In the genomic region with DNA sequence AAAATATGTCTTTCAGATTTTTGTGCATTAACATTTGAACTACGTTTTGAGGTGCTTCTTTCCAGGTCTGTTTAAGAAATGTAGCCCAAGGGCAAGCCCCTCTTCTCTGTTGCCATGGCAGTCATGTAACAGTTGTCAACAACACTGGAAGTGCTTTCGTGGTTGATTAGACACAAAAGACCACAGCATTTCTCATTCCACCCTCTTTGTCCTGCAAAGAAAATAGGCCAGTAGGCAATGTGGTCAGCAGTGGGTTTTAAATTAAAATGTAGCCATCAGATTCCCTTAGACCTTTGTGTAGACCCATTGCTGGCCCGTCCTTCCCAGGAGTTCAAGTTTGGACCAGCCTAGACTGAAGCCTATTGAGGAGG, we compare ENCODE assay signal across 11 cellular contexts. TPM values are rescaled to one million over a fixed set of nuclear protein-coding genes. Genes with fewer than 3 reads are reported as not detected.
DNase-seq lines count a peak whose midpoint lies in the region; ATAC-seq and TF ChIP-seq lines count a peak whose summit lies in the region.
"Had no signal": no experiment of that assay in that cellular context is flagged by ENCODE, and none has a peak within 500 bp of the region (broad histone marks: within the 10 kb centered on the region; RNA-seq: fewer than 3 reads in every experiment).

No MANE protein-coding gene starts in this region.

- no peaks in the 10 kb centered on the region for H3F3A ChIP-seq in Loucy (ENCODE audit: low read depth)

- peak overlapping the region; percentile 12 for H3K9ac ChIP-seq in Loucy (ENCODE audit: low read depth, low read length, poor library complexity, severe bottlenecking)

- no peak overlapping the region for H3K4me3 ChIP-seq in A673 (ENCODE audit: low read depth, low read length, poor library complexity, severe bottlenecking)
- peak overlapping the region; percentile 36 for H3K4me3 ChIP-seq in Loucy (ENCODE audit: low read length, poor library complexity, severe bottlenecking)
- H3K4me3 ChIP-seq in fibroblast of pulmonary artery (replicated peaks; ENCODE audit: low read depth, low read length): no peak overlapping the region
- H3K4me3 ChIP-seq in tibial artery: no peak overlapping the region
- H3K4me3 ChIP-seq in lower leg skin (ENCODE audit: low read depth, poor library complexity, severe bottlenecking): no peak overlapping the region
- H3K4me3 ChIP-seq in gastrocnemius medialis: no peak overlapping the region
- H3K4me3 ChIP-seq: skin epidermis had no signal

- TF ChIP-seq CTCF in A673 (conservative IDR thresholded peaks at IDR 0.05; ENCODE audit: low read depth, low read length) (no peak), Loucy (conservative IDR thresholded peaks at IDR 0.05; ENCODE audit: low read length) (no peak), fibroblast of pulmonary artery (IDR thresholded peaks at IDR 0.05; ENCODE audit: low read length, missing control alignments) (no peak), tibial artery (IDR thresholded peaks at IDR 0.05) (no peak), lower leg skin (IDR thresholded peaks at IDR 0.05) (no peak), gastrocnemius medialis (IDR thresholded peaks at IDR 0.05 in 4 of 5, conservative IDR thresholded peaks at IDR 0.05 in 1 of 5) (no peak)

- WGBS in lower leg skin, 2 donors: 42 to 45% methylated on average over 3 of the region's 3 CpGs

- no peaks in the 10 kb centered on the region for H3K9me2 ChIP-seq in Loucy (replicated peaks; ENCODE audit: low read depth, low read length)

- H3K27me3 ChIP-seq in A673 (replicated peaks; ENCODE audit: insufficient read depth, low read depth, low read length, poor library complexity) (no peaks in the 10 kb centered on the region), Loucy (ENCODE audit: insufficient read depth, low read length, poor library complexity, severe bottlenecking) (no peaks in the 10 kb centered on the region), tibial artery (no peaks in the 10 kb centered on the region), gastrocnemius medialis (no peaks in the 10 kb centered on the region)

- BruUV-seq in A673 (replicated peaks; lab: Mats Ljungman, UMichigan): no TSS peak

- H3K4me1 ChIP-seq in A673 (ENCODE audit: insufficient read depth, low read length, poor library complexity, severe bottlenecking): peaks cover 10% of the 10 kb centered on the region
- H3K4me1 ChIP-seq in Loucy (ENCODE audit: insufficient read depth, low read length, poor library complexity, severe bottlenecking): peaks cover 46% of the 10 kb centered on the region
- H3K4me1 ChIP-seq in tibial artery: peaks cover 0 to 23% (median 15%) of the 10 kb centered on the region in 4 donors
- H3K4me1 ChIP-seq in gastrocnemius medialis: peaks cover 20 to 22% of the 10 kb centered on the region in 2 donors

- DNase-seq in A673 (ENCODE audit: low spot score) (peak; percentile 15), fibroblast of pulmonary artery (ENCODE audit: low read depth) (peak; percentile 25), tibial artery (no peak), lower leg skin (ENCODE audit: low spot score in 2 of 2) (no peak), gastrocnemius medialis (no peak)
- DNase-seq: activated CD4-positive, alpha-beta memory T cell treated with anti-CD3 and anti-CD28 coated beads for 36 hours; RPMI8226 had no signal

- in situ Hi-C loops in gastrocnemius medialis (cut with MboI; ENCODE audit: low sequenced_read_pairs in 4 of 4): no loop called here

- POLR2A ChIA-PET in A673 (lab: Charles Lee; ENCODE audit: low non-redundant PET): no interaction called here

- H3K79me2 ChIP-seq in Loucy (ENCODE audit: insufficient read depth, low read length): peaks cover 89% of the 10 kb centered on the region

- TF ChIP-seq POLR2A in lower leg skin (IDR thresholded peaks at IDR 0.05) (no peak), gastrocnemius medialis (IDR thresholded peaks at IDR 0.05) (no peak)

- H3K36me3 ChIP-seq in A673 (ENCODE audit: insufficient read depth, low read length, poor library complexity, severe bottlenecking): peaks cover 3% of the 10 kb centered on the region
- H3K36me3 ChIP-seq in Loucy (ENCODE audit: insufficient read depth, low read length): peaks cover 31% of the 10 kb centered on the region; the same call in 1 of the 2 replicates
- peaks cover 0 to 2% (median 0%) of the 10 kb centered on the region in 3 donors for H3K36me3 ChIP-seq in tibial artery
- no peaks in the 10 kb centered on the region for H3K36me3 ChIP-seq in gastrocnemius medialis

- H4K20me1 ChIP-seq in Loucy (ENCODE audit: insufficient read depth, low read length, poor library complexity, severe bottlenecking): peaks cover 22% of the 10 kb centered on the region

- ATAC-seq in GM19452 (IDR thresholded peaks at IDR 0.05; ENCODE audit: unreplicated experiment): peak; percentile 52
- ATAC-seq in GM19455 (IDR thresholded peaks at IDR 0.05; ENCODE audit: unreplicated experiment): no peak
- no peak for ATAC-seq in gastrocnemius medialis

- H2AFZ ChIP-seq in Loucy (ENCODE audit: low read length): no peak overlapping the region

- H3K9me3 ChIP-seq in A673 (ENCODE audit: low read depth, low read length, poor library complexity, severe bottlenecking) (no peaks in the 10 kb centered on the region), Loucy (ENCODE audit: insufficient read depth, low read depth, low read length) (no peaks in the 10 kb centered on the region), tibial artery (no peaks in the 10 kb centered on the region), gastrocnemius medialis (no peaks in the 10 kb centered on the region)

- intact Hi-C loops in A673 (cut with micrococcal nuclease; ENCODE audit: unreplicated experiment): no loop called here
- intact Hi-C loops in tibial artery (cut with DNase I; ENCODE audit: low total_unique reads): no loop called here
- intact Hi-C loops in lower leg skin (cut with DNase I; ENCODE audit: low total_unique reads): no loop called here
- intact Hi-C loops in gastrocnemius medialis (cut with DNase I; ENCODE audit: low total_unique reads): no loop called here

- CTCF ChIA-PET in A673 (lab: Charles Lee): no interaction called here

- H3K27ac ChIP-seq in A673 (ENCODE audit: low read depth, low read length, poor library complexity, severe bottlenecking): no peak overlapping the region
- peak overlapping the region in 1 of 2 donors; percentile 86 for H3K27ac ChIP-seq in tibial artery
- no peak overlapping the region for H3K27ac ChIP-seq in gastrocnemius medialis

- H3K4me2 ChIP-seq in Loucy (ENCODE audit: low read depth, low read length, poor library complexity, severe bottlenecking): peak overlapping the region; percentile 52

RNA-seq across cellular contexts. Expression of gene VANGL1, which starts 35.4 kb away (rescaled TPM):
- 19.4 and 20.0 TPM in 2 replicates for total RNA-seq in A673 (2021)
- total RNA-seq in lower leg skin: 10 to 100 TPM in 3 of 4 donors, 1 to 10 TPM in 1; 9.5 to 22.2 (median 17.2) TPM
- total RNA-seq in gastrocnemius medialis: 1 to 10 TPM in 3 of 4 donors, under 1 TPM in 1; 0.66 to 1.2 (median 1.1) TPM

Comparison
In these comparisons a context has a peak if more than half of its experiments do, and no peak if none do; other contexts are left out.
1. DNase-seq: peak in A673 (single experiment) and fibroblast of pulmonary artery (single experiment); none in tibial artery (0 of 2), lower leg skin (0 of 2) and gastrocnemius medialis (0 of 2).